Comparison of ENCODE assay signal across 13 cellular contexts in genomic region chr1:115217150-115218033, GRCh38.
DNase-seq lines count a peak whose midpoint lies in the region; ATAC-seq, FAIRE-seq and TF ChIP-seq lines count a peak whose summit lies in the region.
"Had no signal": no experiment of that assay in that cellular context is flagged by ENCODE, and none has a peak within 500 bp of the region (broad histone marks: within the 10 kb centered on the region; RNA-seq: fewer than 3 reads in every experiment).

No MANE protein-coding gene starts in this region.

- 61 to 75% methylated on average over 10 to 11 of the region's 11 CpGs for WGBS in gastroesophageal sphincter (ENCODE audit: low coverage in 1 of 2), 2 donors
- 65% methylated on average over 11 of the region's 11 CpGs for WGBS in hepatocyte (ENCODE audit: low lambda C conversion rate, missing lambda C conversion rate)
- 77 to 83% (median 79%) methylated on average over 11 of the region's 11 CpGs for WGBS in spleen, 5 donors

- no peak overlapping the region for H3K4me3 ChIP-seq in adipocyte (ENCODE audit: low read length)
- no peak overlapping the region for H3K4me3 ChIP-seq in gastroesophageal sphincter
- H3K4me3 ChIP-seq in hepatocyte = no peak overlapping the region
- H3K4me3 ChIP-seq in spleen = no peak overlapping the region

- no peaks in the 10 kb centered on the region for H3K36me3 ChIP-seq in adipocyte (ENCODE audit: control insufficient read depth, insufficient read depth, low read length, severe bottlenecking)
- H3K36me3 ChIP-seq in gastroesophageal sphincter = no peaks in the 10 kb centered on the region
- no peaks in the 10 kb centered on the region for H3K36me3 ChIP-seq in hepatocyte (replicated peaks; ENCODE audit: insufficient read depth, low read depth)
- H3K36me3 ChIP-seq in spleen = no peaks in the 10 kb centered on the region

- TF ChIP-seq POLR2A in gastroesophageal sphincter (IDR thresholded peaks at IDR 0.05) (no peak), spleen (IDR thresholded peaks at IDR 0.05) (no peak)

- no peaks in the 10 kb centered on the region for H3K79me2 ChIP-seq in hepatocyte

- H3K9me2 ChIP-seq in hepatocyte (replicated peaks; ENCODE audit: insufficient read depth) = no peaks in the 10 kb centered on the region

- DNase-seq in adipocyte (ENCODE audit: low read depth) (no peak), hepatocyte (ENCODE audit: low spot score) (no peak), urothelium cell line (ENCODE audit: low spot score) (no peak), spleen (no peak), NCI-H1436 treated with DMSO at 0.1 percent for 48 hours (lab: John Stamatoyannopoulos, UW) (no peak)
- DNase-seq: GOT3, NCI-H1092, NCI-H524, SIG-M5 had no signal

- H3K9me3 ChIP-seq in adipocyte (ENCODE audit: control insufficient read depth, low read length) (no peaks in the 10 kb centered on the region), gastroesophageal sphincter (no peaks in the 10 kb centered on the region), hepatocyte (ENCODE audit: low read depth) (no peaks in the 10 kb centered on the region), spleen (no peaks in the 10 kb centered on the region)

- peak overlapping the region in 3 of 4 donors; percentile 7 to 52 (median 39) for H3K27ac ChIP-seq in gastroesophageal sphincter
- H3K27ac ChIP-seq in hepatocyte = peak overlapping the region; percentile 4
- no peak overlapping the region for H3K27ac ChIP-seq in spleen
- H3K27ac ChIP-seq: C4-2B had no signal

- H3K27me3 ChIP-seq in adipocyte (replicated peaks; ENCODE audit: control insufficient read depth, insufficient read depth, low read length) (no peaks in the 10 kb centered on the region), gastroesophageal sphincter (no peaks in the 10 kb centered on the region), hepatocyte (no peaks in the 10 kb centered on the region), spleen (replicated peaks in 1 of 7) (peaks cover 0 to 5% (median 0%) of the 10 kb centered on the region in 7 donors)

- no peak for TF ChIP-seq EP300 in gastroesophageal sphincter (IDR thresholded peaks at IDR 0.05)

- peak; percentile 40 for FAIRE-seq in urothelium cell line (lab: Jason Lieb, UNC)
- FAIRE-seq: GM12892 had no signal

- no peaks in the 10 kb centered on the region for H4K20me1 ChIP-seq in hepatocyte (ENCODE audit: insufficient read depth, poor library complexity, severe bottlenecking)

- no peak overlapping the region for H2AFZ ChIP-seq in hepatocyte

- no peak for TF ChIP-seq CTCF in gastroesophageal sphincter (IDR thresholded peaks at IDR 0.05)
- no peak for TF ChIP-seq CTCF in hepatocyte (IDR thresholded peaks at IDR 0.05; ENCODE audit: poor library complexity)
- no peak for TF ChIP-seq CTCF in spleen (IDR thresholded peaks at IDR 0.05 in 8 of 11, conservative IDR thresholded peaks at IDR 0.05 in 3 of 11)

- ATAC-seq in gastroesophageal sphincter (peak; percentile 39), GM18519 (IDR thresholded peaks at IDR 0.05; ENCODE audit: low FRiP score, unreplicated experiment) (no peak)

- peak overlapping the region; percentile 24 for H3K9ac ChIP-seq in adipocyte (ENCODE audit: low read length)

- peaks cover 34% of the 10 kb centered on the region for H3K4me1 ChIP-seq in adipocyte (ENCODE audit: control insufficient read depth, insufficient read depth, low read length)
- no peaks in the 10 kb centered on the region for H3K4me1 ChIP-seq in gastroesophageal sphincter
- peaks cover 7% of the 10 kb centered on the region for H3K4me1 ChIP-seq in hepatocyte (ENCODE audit: insufficient read depth)
- H3K4me1 ChIP-seq in spleen = no peaks in the 10 kb centered on the region

- H3K4me2 ChIP-seq in hepatocyte = no peak overlapping the region

- intact Hi-C loops in spleen (cut with DNase I; ENCODE audit: low total_unique reads) = no loop called here

Comparison
In these comparisons a context has a peak if more than half of its experiments do, and no peak if none do; other contexts are left out.
1. H3K27ac ChIP-seq: peak in gastroesophageal sphincter (3 of 4) and hepatocyte (single experiment); none in spleen (0 of 8).